ENCODE assay signal across 9 cellular contexts in the genomic region with DNA sequence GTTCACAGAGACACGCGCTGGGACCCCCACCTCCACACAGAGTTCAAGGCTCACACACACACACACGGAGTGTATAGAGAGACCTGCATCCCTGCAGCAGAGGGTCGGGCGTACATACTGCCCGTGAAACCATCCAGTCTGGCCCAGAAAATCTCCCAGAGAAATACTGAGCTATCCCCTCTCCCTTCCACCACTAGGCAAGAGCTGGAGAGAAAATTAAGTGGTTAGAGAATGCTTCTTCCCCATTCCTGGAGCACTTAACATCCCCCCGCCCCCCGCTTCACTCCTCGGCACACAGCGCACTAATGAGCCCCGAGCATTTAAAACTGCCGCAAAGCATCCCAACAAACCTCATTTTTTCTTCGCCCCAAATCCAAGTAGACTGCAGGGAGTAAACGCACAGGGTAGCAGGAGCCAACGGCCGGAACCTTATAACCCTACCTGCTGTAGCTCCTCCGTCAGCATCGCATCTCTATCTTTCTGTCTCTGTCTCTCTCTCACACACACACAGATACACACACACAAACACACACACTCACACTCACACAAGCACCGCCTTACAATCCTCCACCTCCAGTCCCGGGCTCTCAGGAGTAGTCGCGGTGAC. TPM values are rescaled to one million over a fixed set of nuclear protein-coding genes. Genes with fewer than 3 reads are reported as not detected.
DNase-seq lines count a peak whose midpoint lies in the region; ATAC-seq and TF ChIP-seq lines count a peak whose summit lies in the region.
"Had no signal": no experiment of that assay in that cellular context is flagged by ENCODE, and none has a peak within 500 bp of the region (broad histone marks: within the 10 kb centered on the region; RNA-seq: fewer than 3 reads in every experiment).

No MANE protein-coding gene starts in this region.

- peaks cover 33% of the 10 kb centered on the region for H3K4me1 ChIP-seq in skeletal muscle satellite cell (ENCODE audit: control insufficient read depth, insufficient read depth, low read length)

- ATAC-seq in Right ventricle myocardium superior (ENCODE audit: poor library complexity) (peak; percentile 0), Right ventricle myocardium inferior (no peak)

- peak overlapping the region; percentile 89 for H3K9ac ChIP-seq in skeletal muscle satellite cell (ENCODE audit: low read depth, low read length)

- H3K4me2 ChIP-seq in skeletal muscle satellite cell (ENCODE audit: low read length): peak overlapping the region; percentile 80

- intact Hi-C loops in Right ventricle myocardium superior (cut with DNase I): loop anchor here (10.0 kb wide), 1 partner anchor 197 kb away; no protein-coding TSS in a partner anchor
- intact Hi-C loops in Right ventricle myocardium inferior (cut with DNase I): loop anchor here (5.0 to 10.0 kb wide), 6 partner anchors 93 to 947 kb away; no protein-coding TSS in a partner anchor

- no peaks in the 10 kb centered on the region for H3K27me3 ChIP-seq in skeletal muscle satellite cell (ENCODE audit: control insufficient read depth, insufficient read depth, low read length)

- H3K27me3 Mint-ChIP-seq in progenitor cell of endocrine pancreas: no peaks in the 10 kb centered on the region
- H3K27me3 Mint-ChIP-seq: natural killer cell treated with Interleukin-12 subunit alpha and Interleukin-12 subunit beta and Interleukin-15 and Interleukin-18, amount 100 ng/mL, for 72 hours had no signal

- no peak overlapping the region for H3K27ac Mint-ChIP-seq in progenitor cell of endocrine pancreas
- H3K27ac Mint-ChIP-seq: natural killer cell treated with Interleukin-12 subunit alpha and Interleukin-12 subunit beta and Interleukin-15 and Interleukin-18, amount 100 ng/mL, for 72 hours had no signal

- H3K4me1 Mint-ChIP-seq in progenitor cell of endocrine pancreas (ENCODE audit: low read depth): peaks cover 15% of the 10 kb centered on the region

- H3K36me3 Mint-ChIP-seq in progenitor cell of endocrine pancreas (ENCODE audit: insufficient read depth): peaks cover 25% of the 10 kb centered on the region

- no peak overlapping the region for H3K4me3 Mint-ChIP-seq in progenitor cell of endocrine pancreas (ENCODE audit: low read depth)
- H3K4me3 Mint-ChIP-seq: natural killer cell treated with Interleukin-12 subunit alpha and Interleukin-12 subunit beta and Interleukin-15 and Interleukin-18, amount 100 ng/mL, for 72 hours had no signal

- H3K36me3 ChIP-seq in skeletal muscle satellite cell (ENCODE audit: insufficient read depth, low read length): peaks cover 33% of the 10 kb centered on the region

- H3K4me3 ChIP-seq in skeletal muscle satellite cell (ENCODE audit: low read length): peak overlapping the region; percentile 79

- no peak for TF ChIP-seq CTCF in GM13976 (IDR thresholded peaks at IDR 0.05; ENCODE audit: borderline replicate concordance, control extremely low read depth, extremely low read depth, insufficient read depth, missing control alignments)
- TF ChIP-seq CTCF in progenitor cell of endocrine pancreas (IDR thresholded peaks at IDR 0.05; ENCODE audit: unreplicated experiment): no peak

- in situ Hi-C loops in GM13976 (cut with MboI; ENCODE audit: low sequenced_read_pairs, unreplicated experiment): loop anchor here (25.0 kb wide), 1 partner anchor 421 kb away; no protein-coding TSS in a partner anchor

- H3K9me3 ChIP-seq in skeletal muscle satellite cell (replicated peaks; ENCODE audit: low read length): no peaks in the 10 kb centered on the region

- DNase-seq in Right ventricle myocardium superior (peak; percentile 47), Right ventricle myocardium inferior (ENCODE audit: missing footprints) (no peak), Kasumi-1 (lab: John Stamatoyannopoulos, UW) (peak; percentile 65 to 79), hepatic stellate cell (ENCODE audit: low spot score) (peak; percentile 48), GM13976 (ENCODE audit: low spot score) (no peak), progenitor cell of endocrine pancreas (ENCODE audit: low spot score, unreplicated experiment) (no peak)
- DNase-seq in activated naive CD4-positive, alpha-beta T cell treated with anti-CD3 and anti-CD28 coated beads, Interleukin-2, amount 50 U/mL, for 16 hours: peak; percentile 17

- no peaks in the 10 kb centered on the region for H3K9me3 Mint-ChIP-seq in progenitor cell of endocrine pancreas (ENCODE audit: low read depth)
- H3K9me3 Mint-ChIP-seq: natural killer cell treated with Interleukin-12 subunit alpha and Interleukin-12 subunit beta and Interleukin-15 and Interleukin-18, amount 100 ng/mL, for 72 hours had no signal

RNA-seq across cellular contexts. Expression of gene DUSP10, which starts 0.4 kb away (rescaled TPM):
- total RNA-seq in Right ventricle myocardium superior (4.5 TPM), Right ventricle myocardium inferior (3.2 TPM), progenitor cell of endocrine pancreas (9.3 and 10.2 TPM in 2 replicates)
- total RNA-seq in skeletal muscle satellite cell (2012; rRNA removed): 23.6 and 28.6 TPM in 2 replicates

Comparison
In these comparisons a context has a peak if more than half of its experiments do, and no peak if none do; other contexts are left out.
1. DNase-seq: peak in Right ventricle myocardium superior (single experiment), Kasumi-1 (2 of 2), activated naive CD4-positive, alpha-beta T cell treated with anti-CD3 and anti-CD28 coated beads, Interleukin-2, amount 50 U/mL, for 16 hours (single experiment) and hepatic stellate cell (single experiment); none in Right ventricle myocardium inferior (single experiment), GM13976 (single experiment) and progenitor cell of endocrine pancreas (single experiment).